8 cellular contexts compared by ENCODE assay signal in genomic region chr17:60139438-60140285, GRCh38. TPM values are rescaled to one million over a fixed set of nuclear protein-coding genes. Genes with fewer than 3 reads are reported as not detected.
A peak's percentile ranks its signal among the peaks of the same experiment; 100 is the strongest.
DNase-seq lines count a peak whose midpoint lies in the region; ATAC-seq and TF ChIP-seq lines count a peak whose summit lies in the region.

No MANE protein-coding gene starts in this region.

- peaks cover 12% of the 10 kb centered on the region; the same call in 1 of the 2 replicates for H3K4me1 ChIP-seq in iPS-20b (ENCODE audit: insufficient read depth, low read length)

- peak; percentile 61 for TF ChIP-seq CTCF in GM12865 (IDR thresholded peaks at IDR 0.05; ENCODE audit: insufficient read depth, low read depth, low read length, missing control alignments)

- ATAC-seq in GM19324 (IDR thresholded peaks at IDR 0.05; ENCODE audit: low FRiP score, unreplicated experiment), result no peak
- no peak for ATAC-seq in HG02678 (IDR thresholded peaks at IDR 0.05; ENCODE audit: unreplicated experiment)

- H3K27me3 ChIP-seq in iPS-20b (ENCODE audit: insufficient read depth, low read length), result peaks cover 92% of the 10 kb centered on the region

- no peaks in the 10 kb centered on the region for H3K36me3 ChIP-seq in iPS-20b (ENCODE audit: insufficient read depth, low read depth, low read length)

- no peak overlapping the region for H3K27ac ChIP-seq in iPS-20b (ENCODE audit: low read length)

- H3K4me3 ChIP-seq in GM12865 (ENCODE audit: low read depth, low read length), result no peak overlapping the region
- peak overlapping the region; percentile 56; the same call in 1 of the 2 replicates for H3K4me3 ChIP-seq in iPS-20b (ENCODE audit: low read length)

- no peak overlapping the region for H3K9ac ChIP-seq in iPS-20b (ENCODE audit: low read depth, low read length)

- DNase-seq in GM12865 (ENCODE audit: low read depth) (peak; percentile 63), T-helper 22 cell (ENCODE audit: low read depth) (peak; percentile 28), astrocyte of the hippocampus (ENCODE audit: low read depth, low spot score) (peak; percentile 89), cerebellum (ENCODE audit: low spot score) (no peak)
- DNase-seq in stimulated activated CD4-positive, alpha-beta T cell treated with anti-CD3 and anti-CD28 coated beads, Interleukin-12 subunit alpha, Interleukin-12 subunit beta, amount 100 ng/mL, for 4 hours, result peak; percentile 66

- no peaks in the 10 kb centered on the region; the same call in 1 of the 2 replicates for H3K9me3 ChIP-seq in iPS-20b (ENCODE audit: insufficient read depth, low read depth, low read length)

RNA-seq across cellular contexts. Expression of gene CA4, which starts 10.1 kb away (rescaled TPM):
- total RNA-seq in cerebellum, result 3.2 TPM
